In genomic region chr6:41460742-41461336, GRCh38 we compare ENCODE assay signal across 29 cellular contexts.
DNase-seq lines count a peak whose midpoint lies in the region; ATAC-seq, FAIRE-seq and TF ChIP-seq lines count a peak whose summit lies in the region.
"Had no signal": no experiment of that assay in that cellular context is flagged by ENCODE, and none has a peak within 500 bp of the region (broad histone marks: within the 10 kb centered on the region; RNA-seq: fewer than 3 reads in every experiment).

No MANE protein-coding gene starts in this region.

- no peaks in the 10 kb centered on the region for H3K79me2 ChIP-seq in astrocyte (ENCODE audit: insufficient read depth, low read length)

- peak overlapping the region; percentile 4 for H2AFZ ChIP-seq in astrocyte (ENCODE audit: low read depth, low read length)

- H3K9ac ChIP-seq in astrocyte (ENCODE audit: low read length), result no peak overlapping the region
- H3K9ac ChIP-seq: BLaER1 treated with 17β-estradiol and CSF1 and Interleukin-3, amounts not matched to agents 10 nM and 100 nM had no signal

- H3K9me3 Mint-ChIP-seq in astrocyte (ENCODE audit: unreplicated experiment) (no peaks in the 10 kb centered on the region), type B pancreatic cell (no peaks in the 10 kb centered on the region)
- H3K9me3 Mint-ChIP-seq: activated naive CD8-positive, alpha-beta T cell treated with anti-CD3 and anti-CD28 coated beads, Interleukin-2, amount 50 U/mL, for 24 hours; central memory CD8-positive, alpha-beta T cell; immature natural killer cell; neural crest cell; WTC11 had no signal

- no peak for FAIRE-seq in astrocyte (lab: Jason Lieb, UNC)
- FAIRE-seq: GM12892 had no signal

- TF ChIP-seq CTCF in astrocyte (IDR thresholded peaks at IDR 0.05; ENCODE audit: insufficient read depth, low read depth, low read length), result no peak
- no peak for TF ChIP-seq CTCF in type B pancreatic cell (conservative IDR thresholded peaks at IDR 0.05)

- DNase-seq in A172 (ENCODE audit: low spot score) (peak; percentile 38), EH (ENCODE audit: low read depth) (peak; percentile 35), M059J (ENCODE audit: low read depth) (peak; percentile 35), astrocyte (ENCODE audit: low read depth) (no peak), type B pancreatic cell (ENCODE audit: extremely low spot score, unreplicated experiment) (no peak)
- no peak for DNase-seq in NK-92 treated with Interleukin-12 subunit alpha and Interleukin-12 subunit beta, amount 100 ng/mL, for 24 hours (lab: John Stamatoyannopoulos, UW)
- no peak for DNase-seq in stimulated activated naive CD4-positive, alpha-beta T cell treated with Interleukin-2 at 50 U/mL for 16 hours (lab: John Stamatoyannopoulos, UW)
- DNase-seq: activated CD8-positive, alpha-beta memory T cell treated with anti-CD3 and anti-CD28 coated beads, Interleukin-2, amount 10 ng/mL, durations not matched to agents 7 days and 5 days; activated naive CD8-positive, alpha-beta T cell treated with anti-CD3 and anti-CD28 coated beads, Interleukin-2, amount 50 U/mL, for 24 hours; activated T-cell treated with anti-CD3 and anti-CD28 coated beads, Interleukin-2, amount 50 U/mL, for 48 hours; dermis blood vessel endothelial cell; esophagus squamous epithelium; hypothalamus; immature natural killer cell; left colon; NCI-H2029 treated with DMSO at 0.1 percent for 48 hours; NCI-H226; NCI-H748 treated with DMSO at 0.1 percent for 48 hours; stimulated activated CD4-positive, alpha-beta T cell treated with anti-CD3 and anti-CD28 coated beads, Interleukin-2, amount 100 ng/mL, for 48 hours; T1000; trophoblast cell had no signal

- no peaks in the 10 kb centered on the region for H3K9me3 ChIP-seq in astrocyte (ENCODE audit: insufficient read depth, low read depth, low read length)
- H3K9me3 ChIP-seq: BLaER1 treated with 17β-estradiol and CSF1 and Interleukin-3, amounts not matched to agents 10 nM and 100 nM; esophagus squamous epithelium; right atrium auricular region had no signal

- H3K27ac Mint-ChIP-seq in astrocyte (ENCODE audit: unreplicated experiment) (no peak overlapping the region), type B pancreatic cell (no peak overlapping the region)
- H3K27ac Mint-ChIP-seq: activated CD8-positive, alpha-beta memory T cell treated with anti-CD3 and anti-CD28 coated beads, Interleukin-2, amount 10 ng/mL, durations not matched to agents 7 days and 5 days; activated naive CD8-positive, alpha-beta T cell treated with anti-CD3 and anti-CD28 coated beads, Interleukin-2, amount 50 U/mL, for 24 hours; immature natural killer cell; WTC11 had no signal

- H3K27ac ChIP-seq in astrocyte (ENCODE audit: low read depth, low read length), result no peak overlapping the region
- H3K27ac ChIP-seq: BLaER1 treated with 17β-estradiol and CSF1 and Interleukin-3, amounts not matched to agents 10 nM and 100 nM; esophagus squamous epithelium; right atrium auricular region had no signal

- H3K36me3 Mint-ChIP-seq in astrocyte (ENCODE audit: low read depth, unreplicated experiment) (no peaks in the 10 kb centered on the region), type B pancreatic cell (no peaks in the 10 kb centered on the region)
- H3K36me3 Mint-ChIP-seq: activated CD8-positive, alpha-beta memory T cell treated with anti-CD3 and anti-CD28 coated beads, Interleukin-2, amount 10 ng/mL, durations not matched to agents 7 days and 5 days; WTC11 had no signal

- no peaks in the 10 kb centered on the region for H4K20me1 ChIP-seq in astrocyte (ENCODE audit: insufficient read depth, low read length)
- H4K20me1 ChIP-seq: BLaER1 treated with 17β-estradiol and CSF1 and Interleukin-3, amounts not matched to agents 10 nM and 100 nM had no signal

- peaks cover 10% of the 10 kb centered on the region for H3K4me1 ChIP-seq in astrocyte (ENCODE audit: insufficient read depth, low read length)
- H3K4me1 ChIP-seq: esophagus squamous epithelium, right atrium auricular region had no signal

- ATAC-seq in GM18520 (IDR thresholded peaks at IDR 0.05; ENCODE audit: unreplicated experiment), result no peak
- ATAC-seq: activated CD8-positive, alpha-beta memory T cell treated with anti-CD3 and anti-CD28 coated beads, Interleukin-2, amount 10 ng/mL, durations not matched to agents 7 days and 5 days; activated naive CD8-positive, alpha-beta T cell treated with anti-CD3 and anti-CD28 coated beads, Interleukin-2, amount 50 U/mL, for 24 hours; left colon; Right ventricle myocardium inferior; WTC11 had no signal

- H3K4me1 Mint-ChIP-seq in astrocyte (ENCODE audit: low read depth, unreplicated experiment) (peaks cover 13% of the 10 kb centered on the region), type B pancreatic cell (ENCODE audit: unreplicated experiment) (peaks cover 35% of the 10 kb centered on the region)
- H3K4me1 Mint-ChIP-seq: activated CD8-positive, alpha-beta memory T cell treated with anti-CD3 and anti-CD28 coated beads, Interleukin-2, amount 10 ng/mL, durations not matched to agents 7 days and 5 days; activated naive CD8-positive, alpha-beta T cell treated with anti-CD3 and anti-CD28 coated beads, Interleukin-2, amount 50 U/mL, for 24 hours; central memory CD8-positive, alpha-beta T cell; immature natural killer cell had no signal

- H3K27me3 Mint-ChIP-seq in astrocyte (ENCODE audit: low read depth, unreplicated experiment) (peaks cover 47% of the 10 kb centered on the region), type B pancreatic cell (peaks cover 6% of the 10 kb centered on the region)

- H3K4me3 Mint-ChIP-seq in astrocyte (ENCODE audit: unreplicated experiment) (no peak overlapping the region), type B pancreatic cell (no peak overlapping the region)
- H3K4me3 Mint-ChIP-seq: activated CD8-positive, alpha-beta memory T cell treated with anti-CD3 and anti-CD28 coated beads, Interleukin-2, amount 10 ng/mL, durations not matched to agents 7 days and 5 days; activated naive CD8-positive, alpha-beta T cell treated with anti-CD3 and anti-CD28 coated beads, Interleukin-2, amount 50 U/mL, for 24 hours; central memory CD8-positive, alpha-beta T cell; immature natural killer cell; neural crest cell; WTC11 had no signal

- peaks cover 12% of the 10 kb centered on the region for H3K27me3 ChIP-seq in astrocyte (ENCODE audit: insufficient read depth, low read length)
- H3K27me3 ChIP-seq: BLaER1 treated with 17β-estradiol and CSF1 and Interleukin-3, amounts not matched to agents 10 nM and 100 nM; right atrium auricular region had no signal

- H3K4me3 ChIP-seq in astrocyte (ENCODE audit: insufficient read depth, low read depth, low read length), result no peak overlapping the region
- H3K4me3 ChIP-seq: BLaER1 treated with 17β-estradiol and CSF1 and Interleukin-3, amounts not matched to agents 10 nM and 100 nM; esophagus squamous epithelium; right atrium auricular region had no signal

- no peak overlapping the region for H3K4me2 ChIP-seq in astrocyte (ENCODE audit: low read length)

- H3K36me3 ChIP-seq in astrocyte (ENCODE audit: insufficient read depth, low read length), result no peaks in the 10 kb centered on the region
- H3K36me3 ChIP-seq: BLaER1 treated with 17β-estradiol and CSF1 and Interleukin-3, amounts not matched to agents 10 nM and 100 nM; esophagus squamous epithelium; right atrium auricular region had no signal

Comparison
In these comparisons a context has a peak if more than half of its experiments do, and no peak if none do; other contexts are left out.
1. DNase-seq: peak in A172 (single experiment), EH (single experiment) and M059J (single experiment); none in astrocyte (single experiment), type B pancreatic cell (single experiment), NK-92 treated with Interleukin-12 subunit alpha and Interleukin-12 subunit beta, amount 100 ng/mL, for 24 hours (single experiment) and stimulated activated naive CD4-positive, alpha-beta T cell treated with Interleukin-2 at 50 U/mL for 16 hours (single experiment).